22 cellular contexts compared by ENCODE assay signal in genomic region chr9:135647897-135648296, GRCh38. TPM values are rescaled to one million over a fixed set of nuclear protein-coding genes. Genes with fewer than 3 reads are reported as not detected.
"Had no signal": no experiment of that assay in that cellular context is flagged by ENCODE, and none has a peak within 500 bp of the region (broad histone marks: within the 10 kb centered on the region; RNA-seq: fewer than 3 reads in every experiment).

No MANE protein-coding gene starts in this region.

- FAIRE-seq: bronchial epithelial cell, frontal cortex had no signal

- H3K4me1 Mint-ChIP-seq: activated CD4-positive, alpha-beta memory T cell treated with anti-CD3 and anti-CD28 coated beads, Interleukin-2, amount 10 ng/mL, durations not matched to agents 7 days and 5 days; activated CD4-positive, alpha-beta T cell treated with anti-CD3 and anti-CD28 coated beads for 36 hours; activated naive CD8-positive, alpha-beta T cell treated with anti-CD3 and anti-CD28 coated beads, Interleukin-2, amount 10 ng/mL, durations not matched to agents 7 days and 5 days; natural killer cell had no signal

- H3K36me3 ChIP-seq: heart left ventricle, upper lobe of right lung had no signal

- DNase-seq: activated CD4-positive, alpha-beta memory T cell treated with anti-CD3 and anti-CD28 coated beads, Interleukin-2, amount 10 ng/mL, durations not matched to agents 7 days and 5 days; activated CD4-positive, alpha-beta T cell treated with anti-CD3 and anti-CD28 coated beads for 36 hours; activated gamma-delta T cell treated with Interleukin-2 at 50 U/mL for 16 hours; activated naive CD8-positive, alpha-beta T cell treated with anti-CD3 and anti-CD28 coated beads, Interleukin-2, amount 10 ng/mL, durations not matched to agents 7 days and 5 days; activated T-cell treated with anti-CD3 and anti-CD28 coated beads, Interleukin-2, amount 50 U/mL, for 48 hours; aorta; heart left ventricle; islet precursor cell; mammary epithelial cell; natural killer cell; psoas muscle; stimulated activated naive CD4-positive, alpha-beta T cell treated with Interleukin-2 at 50 U/mL for 16 hours; T1000; upper lobe of right lung had no signal

- ATAC-seq: activated CD4-positive, alpha-beta T cell treated with anti-CD3 and anti-CD28 coated beads for 36 hours; heart left ventricle; left lobe of liver; natural killer cell; psoas muscle; sciatic nerve; upper lobe of right lung had no signal

- H3K27ac Mint-ChIP-seq: activated CD4-positive, alpha-beta memory T cell treated with anti-CD3 and anti-CD28 coated beads, Interleukin-2, amount 10 ng/mL, durations not matched to agents 7 days and 5 days; activated CD4-positive, alpha-beta T cell treated with anti-CD3 and anti-CD28 coated beads for 36 hours; activated naive CD8-positive, alpha-beta T cell treated with anti-CD3 and anti-CD28 coated beads, Interleukin-2, amount 10 ng/mL, durations not matched to agents 7 days and 5 days; natural killer cell had no signal

- H3K4me1 ChIP-seq: heart left ventricle, psoas muscle, upper lobe of right lung had no signal

- H3K27me3 ChIP-seq: heart left ventricle, upper lobe of right lung had no signal

- H3K4me3 Mint-ChIP-seq: activated CD4-positive, alpha-beta memory T cell treated with anti-CD3 and anti-CD28 coated beads, Interleukin-2, amount 10 ng/mL, durations not matched to agents 7 days and 5 days; activated CD4-positive, alpha-beta T cell treated with anti-CD3 and anti-CD28 coated beads for 36 hours; activated naive CD8-positive, alpha-beta T cell treated with anti-CD3 and anti-CD28 coated beads, Interleukin-2, amount 10 ng/mL, durations not matched to agents 7 days and 5 days; natural killer cell had no signal

- H3K4me3 ChIP-seq: heart left ventricle, psoas muscle, upper lobe of right lung had no signal

- H3K27ac ChIP-seq: heart left ventricle, psoas muscle, upper lobe of right lung, VCaP had no signal

RNA-seq across cellular contexts. Expression of gene GLT6D1, which starts 8.6 kb away (rescaled TPM):
- total RNA-seq: activated CD4-positive, alpha-beta memory T cell treated with anti-CD3 and anti-CD28 coated beads, Interleukin-2, amount 10 ng/mL, durations not matched to agents 7 days and 5 days; activated CD4-positive, alpha-beta T cell treated with anti-CD3 and anti-CD28 coated beads for 36 hours; activated naive CD8-positive, alpha-beta T cell treated with anti-CD3 and anti-CD28 coated beads, Interleukin-2, amount 10 ng/mL, durations not matched to agents 7 days and 5 days; aorta; bronchial epithelial cell; fibroblast of lung; frontal cortex; heart left ventricle; left lobe of liver; mammary epithelial cell; mucosa of gallbladder; natural killer cell; osteoblast; psoas muscle; sciatic nerve; upper lobe of right lung had no signal
- polyA plus RNA-seq: aorta, fibroblast of lung, heart left ventricle, mammary epithelial cell, psoas muscle had no signal

RNA-seq across cellular contexts. Expression of gene LCN9, which starts 15.2 kb away (rescaled TPM):
- total RNA-seq: activated CD4-positive, alpha-beta memory T cell treated with anti-CD3 and anti-CD28 coated beads, Interleukin-2, amount 10 ng/mL, durations not matched to agents 7 days and 5 days; activated CD4-positive, alpha-beta T cell treated with anti-CD3 and anti-CD28 coated beads for 36 hours; activated naive CD8-positive, alpha-beta T cell treated with anti-CD3 and anti-CD28 coated beads, Interleukin-2, amount 10 ng/mL, durations not matched to agents 7 days and 5 days; aorta; bronchial epithelial cell; fibroblast of lung; frontal cortex; heart left ventricle; left lobe of liver; mammary epithelial cell; mucosa of gallbladder; natural killer cell; osteoblast; psoas muscle; sciatic nerve; upper lobe of right lung had no signal
- polyA plus RNA-seq: aorta, fibroblast of lung, heart left ventricle, mammary epithelial cell, psoas muscle had no signal

RNA-seq across cellular contexts. Expression of gene SOHLH1, which starts 51.4 kb away (rescaled TPM):
- total RNA-seq: activated CD4-positive, alpha-beta memory T cell treated with anti-CD3 and anti-CD28 coated beads, Interleukin-2, amount 10 ng/mL, durations not matched to agents 7 days and 5 days; activated CD4-positive, alpha-beta T cell treated with anti-CD3 and anti-CD28 coated beads for 36 hours; activated naive CD8-positive, alpha-beta T cell treated with anti-CD3 and anti-CD28 coated beads, Interleukin-2, amount 10 ng/mL, durations not matched to agents 7 days and 5 days; aorta; bronchial epithelial cell; fibroblast of lung; frontal cortex; heart left ventricle; left lobe of liver; mammary epithelial cell; mucosa of gallbladder; natural killer cell; osteoblast; psoas muscle; sciatic nerve; upper lobe of right lung had no signal
- polyA plus RNA-seq: aorta, fibroblast of lung, heart left ventricle, mammary epithelial cell, psoas muscle had no signal

RNA-seq across cellular contexts. Expression of gene KCNT1, which starts 54.1 kb away (rescaled TPM):
- total RNA-seq: activated CD4-positive, alpha-beta T cell treated with anti-CD3 and anti-CD28 coated beads for 36 hours; activated naive CD8-positive, alpha-beta T cell treated with anti-CD3 and anti-CD28 coated beads, Interleukin-2, amount 10 ng/mL, durations not matched to agents 7 days and 5 days; bronchial epithelial cell; fibroblast of lung; left lobe of liver; mammary epithelial cell; osteoblast had no signal
- polyA plus RNA-seq: aorta, fibroblast of lung, mammary epithelial cell had no signal
